1 cellular context compared by ENCODE assay signal in the genomic region with DNA sequence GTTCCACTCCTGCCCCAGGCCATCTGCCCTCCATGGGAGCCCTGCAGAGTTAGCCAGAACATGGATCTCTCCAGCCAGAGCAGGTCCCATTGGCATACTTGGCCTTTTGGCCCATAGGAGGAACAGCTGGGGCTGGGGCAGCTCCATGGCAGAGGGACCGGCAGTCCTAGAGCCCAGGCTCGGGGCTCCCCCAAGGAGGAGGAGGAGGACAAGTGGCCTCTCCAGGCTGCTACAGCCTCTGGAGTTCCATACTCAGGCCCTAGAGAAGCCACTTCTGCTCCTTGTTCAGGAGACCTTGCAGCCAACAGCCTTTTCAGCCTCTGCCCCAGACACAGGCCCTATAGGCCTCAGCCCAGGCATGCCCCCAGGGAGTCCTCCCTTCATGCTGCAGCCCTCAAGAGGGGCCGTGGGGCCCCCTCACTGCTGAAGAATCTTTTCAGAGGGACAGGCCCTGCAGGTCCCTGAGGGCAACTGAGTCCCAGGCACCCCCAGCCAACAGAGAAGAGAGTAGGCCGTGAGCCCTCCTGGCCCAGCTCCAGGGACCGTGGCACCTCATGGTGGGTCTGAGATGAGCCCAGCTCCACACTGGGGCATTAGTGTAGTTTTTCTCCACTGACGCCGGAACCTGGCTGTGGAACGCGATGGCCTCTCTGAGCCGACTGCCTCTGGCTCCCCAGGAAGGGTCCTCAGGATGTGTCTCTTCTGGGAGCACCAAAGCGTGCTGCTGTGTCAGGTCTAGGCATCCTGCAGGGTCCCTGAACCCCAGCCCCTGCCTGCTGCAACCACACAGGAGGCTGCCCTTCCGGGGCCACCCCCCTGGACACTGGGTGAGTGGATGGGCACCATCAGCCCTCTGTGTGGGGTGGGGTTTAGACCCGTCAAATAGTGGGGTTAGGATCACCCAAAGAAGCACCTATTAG.
TF ChIP-seq lines count a peak whose summit lies in the region.

No MANE protein-coding gene starts in this region.

TF ChIP-seq in IMR-90, 13 proteins besides CTCF, POLR2A, EP300 and RAD21:
- TF ChIP-seq, protein P1, sequence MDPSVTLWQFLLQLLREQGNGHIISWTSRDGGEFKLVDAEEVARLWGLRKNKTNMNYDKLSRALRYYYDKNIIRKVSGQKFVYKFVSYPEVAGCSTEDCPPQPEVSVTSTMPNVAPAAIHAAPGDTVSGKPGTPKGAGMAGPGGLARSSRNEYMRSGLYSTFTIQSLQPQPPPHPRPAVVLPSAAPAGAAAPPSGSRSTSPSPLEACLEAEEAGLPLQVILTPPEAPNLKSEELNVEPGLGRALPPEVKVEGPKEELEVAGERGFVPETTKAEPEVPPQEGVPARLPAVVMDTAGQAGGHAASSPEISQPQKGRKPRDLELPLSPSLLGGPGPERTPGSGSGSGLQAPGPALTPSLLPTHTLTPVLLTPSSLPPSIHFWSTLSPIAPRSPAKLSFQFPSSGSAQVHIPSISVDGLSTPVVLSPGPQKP (IDR thresholded peaks at IDR 0.05; ENCODE audit: borderline replicate concordance, low read depth, low read length) = no peak
- TF ChIP-seq BHLHE40 (IDR thresholded peaks at IDR 0.05; ENCODE audit: low read depth, low read length) (no peak), NFE2L2 (IDR thresholded peaks at IDR 0.05; ENCODE audit: low read depth, low read length) (no peak), RCOR1 (IDR thresholded peaks at IDR 0.05; ENCODE audit: insufficient replicate concordance, low read length) (no peak), CHD1 (IDR thresholded peaks at IDR 0.05; ENCODE audit: low read depth, low read length) (no peak), MAFK (IDR thresholded peaks at IDR 0.05; ENCODE audit: low read depth, low read length) (no peak), MAZ (IDR thresholded peaks at IDR 0.05; ENCODE audit: borderline replicate concordance, low read depth, low read length) (no peak), FOS (IDR thresholded peaks at IDR 0.05; ENCODE audit: low read depth, low read length) (no peak), RFX5 (IDR thresholded peaks at IDR 0.05; ENCODE audit: low read depth, low read length) (no peak), SMC3 (IDR thresholded peaks at IDR 0.05; ENCODE audit: low read depth, low read length) (no peak), CEBPB (IDR thresholded peaks at IDR 0.05; ENCODE audit: low read depth, low read length) (no peak), MXI1 (IDR thresholded peaks at IDR 0.05; ENCODE audit: borderline replicate concordance, low read depth, low read length) (no peak)
- TF ChIP-seq, protein P2, sequence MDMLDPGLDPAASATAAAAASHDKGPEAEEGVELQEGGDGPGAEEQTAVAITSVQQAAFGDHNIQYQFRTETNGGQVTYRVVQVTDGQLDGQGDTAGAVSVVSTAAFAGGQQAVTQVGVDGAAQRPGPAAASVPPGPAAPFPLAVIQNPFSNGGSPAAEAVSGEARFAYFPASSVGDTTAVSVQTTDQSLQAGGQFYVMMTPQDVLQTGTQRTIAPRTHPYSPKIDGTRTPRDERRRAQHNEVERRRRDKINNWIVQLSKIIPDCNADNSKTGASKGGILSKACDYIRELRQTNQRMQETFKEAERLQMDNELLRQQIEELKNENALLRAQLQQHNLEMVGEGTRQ (IDR thresholded peaks at IDR 0.05; ENCODE audit: low read depth, low read length) = no peak
